11 cellular contexts compared by ENCODE assay signal in genomic region chr1:156973464-156973863, GRCh38. TPM values are rescaled to one million over a fixed set of nuclear protein-coding genes. Genes with fewer than 3 reads are reported as not detected.
"Had no signal": no experiment of that assay in that cellular context is flagged by ENCODE, and none has a peak within 500 bp of the region (broad histone marks: within the 10 kb centered on the region; RNA-seq: fewer than 3 reads in every experiment).

No MANE protein-coding gene starts in this region.

- DNase-seq: GM23248, GOT3, H7, HFFc6, IMR-90, KBM-7 had no signal

- H3K9ac ChIP-seq: GM23248 had no signal

- H3K27ac ChIP-seq: GM23248 had no signal

- H2AFZ ChIP-seq: GM23248 had no signal

- H3K9me3 ChIP-seq: HAP-1 had no signal

- ATAC-seq: HCT116 had no signal

- FAIRE-seq: HTR-8/SVneo had no signal

- H3K4me3 ChIP-seq: GM23248, HAP-1 had no signal

RNA-seq across cellular contexts. Expression of gene LRRC71, which starts 53.0 kb away (rescaled TPM):
- total RNA-seq: H4, H7, HT-29, IMR-90 had no signal
- polyA plus RNA-seq: GM23248 had no signal
